Comparison of ENCODE assay signal across 8 cellular contexts in the genomic region with DNA sequence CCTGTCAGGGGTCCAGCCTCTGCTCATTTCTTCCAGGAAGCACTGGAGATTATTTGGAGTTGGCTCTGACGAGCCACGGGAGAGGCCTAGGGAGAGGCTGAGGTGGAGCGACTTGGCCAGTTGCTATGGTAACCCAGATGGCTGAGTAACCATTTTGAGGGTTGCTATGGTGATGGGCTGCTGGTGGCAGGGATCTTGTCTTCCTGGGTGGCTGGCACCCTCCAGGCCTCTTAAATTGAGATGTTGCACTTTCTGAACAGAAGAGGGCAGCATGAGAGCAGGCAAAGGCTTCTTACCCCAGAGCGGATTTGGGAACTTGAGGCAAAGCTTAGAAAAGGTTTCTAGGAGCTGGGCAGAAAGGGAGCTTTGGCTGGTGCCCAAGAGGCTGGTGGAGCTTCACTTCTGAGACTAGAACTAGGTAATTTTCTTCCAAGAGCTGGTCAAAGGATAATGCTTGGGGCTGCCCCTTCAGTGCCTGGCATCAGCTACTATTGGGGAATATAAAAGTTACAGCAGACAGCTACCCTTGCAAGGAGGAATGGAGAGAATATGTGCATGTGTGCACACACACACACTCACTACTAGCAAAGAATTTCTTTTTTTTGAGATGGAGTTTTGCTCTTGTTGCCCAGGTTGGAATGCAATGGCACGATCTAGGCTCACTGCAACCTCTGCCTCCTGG.
DNase-seq lines count a peak whose midpoint lies in the region; ATAC-seq, FAIRE-seq and TF ChIP-seq lines count a peak whose summit lies in the region.

No MANE protein-coding gene starts in this region.

- no peak overlapping the region for H3K9ac ChIP-seq in kidney (ENCODE audit: low read length in 2 of 2)

- POLR2A ChIA-PET in activated B cell treated with CpG ODN at 0.5 μM for 24 hours (lab: Charles Lee) = interaction anchor here (0.5 to 1.7 kb wide), 4 partner anchors 71 to 1054 kb away, joined by 3 to 6 read pairs (median 4); no protein-coding TSS in a partner anchor

- no peaks in the 10 kb centered on the region for H3K36me3 ChIP-seq in kidney (ENCODE audit: control insufficient read depth in 1 of 2, insufficient read depth in 2 of 2, low read length in 2 of 2)

- no peak overlapping the region for H3K4me3 ChIP-seq in AG10803 (ENCODE audit: low read length)
- no peak overlapping the region for H3K4me3 ChIP-seq in kidney (ENCODE audit: low read length in 2 of 2)

- FAIRE-seq in kidney (lab: Jason Lieb, UNC) = no peak

- intact Hi-C loops in activated B cell treated with CpG ODN at 0.5 μM for 24 hours (cut with micrococcal nuclease) = loop anchor here (1.0 kb wide), 6 partner anchors 94 to 555 kb away; no protein-coding TSS in a partner anchor
- intact Hi-C loops in kidney (cut with DNase I) = no loop called here

- H3K4me3 Mint-ChIP-seq in activated B cell treated with CpG ODN at 0.5 μM for 24 hours = no peak overlapping the region

- H3K27ac Mint-ChIP-seq in activated B cell treated with CpG ODN at 0.5 μM for 24 hours = no peak overlapping the region

- no peaks in the 10 kb centered on the region for H3K9me3 ChIP-seq in kidney (ENCODE audit: control insufficient read depth in 1 of 2, low read length in 2 of 2)

- ATAC-seq in activated B cell treated with CpG ODN at 0.5 μM for 24 hours (ENCODE audit: low read depth) (peak; percentile 22), GM21367 (IDR thresholded peaks at IDR 0.05; ENCODE audit: unreplicated experiment) (no peak)

- H3K27ac ChIP-seq in caudate nucleus (ENCODE audit: low read depth, low read length) = peak overlapping the region; percentile 68
- no peak overlapping the region for H3K27ac ChIP-seq in kidney (ENCODE audit: low read depth in 2 of 2, low read length in 2 of 2)

- no peaks in the 10 kb centered on the region for H3K36me3 Mint-ChIP-seq in activated B cell treated with CpG ODN at 0.5 μM for 24 hours (ENCODE audit: low read depth)

- no peaks in the 10 kb centered on the region for H3K27me3 Mint-ChIP-seq in activated B cell treated with CpG ODN at 0.5 μM for 24 hours

- peak; percentile 85 for TF ChIP-seq CTCF in AG10803 (conservative IDR thresholded peaks at IDR 0.05; ENCODE audit: low read length)
- TF ChIP-seq CTCF in activated B cell treated with CpG ODN at 0.5 μM for 24 hours (IDR thresholded peaks at IDR 0.05) = no peak
- peak; percentile 86 for TF ChIP-seq CTCF in kidney (IDR thresholded peaks at IDR 0.05; ENCODE audit: borderline replicate concordance, extremely low read depth, insufficient read depth)

- CTCF ChIA-PET in activated B cell treated with CpG ODN at 0.5 μM for 24 hours (lab: Charles Lee) = interaction anchor here (0.6 to 5.7 kb wide), 46 partner anchors 10 to 462 kb away, joined by 3 to 109 read pairs (median 4); a partner anchor contains a TSS

- peaks cover 26% of the 10 kb centered on the region for H3K4me1 Mint-ChIP-seq in activated B cell treated with CpG ODN at 0.5 μM for 24 hours

- H3K9me3 Mint-ChIP-seq in activated B cell treated with CpG ODN at 0.5 μM for 24 hours = no peaks in the 10 kb centered on the region

- DNase-seq in AG10803 (ENCODE audit: low read depth) (peak; percentile 93), H4 (ENCODE audit: low spot score) (peak; percentile 89), NCI-H226 (peak; percentile 91), activated B cell treated with CpG ODN at 0.5 μM for 24 hours (peak; percentile 30), caudate nucleus (lab: John Stamatoyannopoulos, UW) (peak in 52 of 61 donors; percentile 34 to 96 (median 72)), kidney (peak; percentile 80)
- peak; percentile 78 for DNase-seq in stimulated activated CD4-positive, alpha-beta T cell treated with anti-CD3 and anti-CD28 coated beads, Interleukin-1b, Interleukin-23, amount 100 ng/mL, for 48 hours

- H3K4me1 ChIP-seq in kidney (ENCODE audit: control insufficient read depth in 1 of 2, insufficient read depth in 1 of 2, low read depth in 1 of 2, low read length in 2 of 2) = peaks cover 4 to 5% of the 10 kb centered on the region in 2 donors

Comparison
In these comparisons a context has a peak if more than half of its experiments do, and no peak if none do; other contexts are left out.
1. DNase-seq: peak in every context shown above with its lines; median percentile 93 in AG10803; 91 in NCI-H226; 89 in H4; 80 in kidney; 78 in stimulated activated CD4-positive, alpha-beta T cell treated with anti-CD3 and anti-CD28 coated beads, Interleukin-1b, Interleukin-23, amount 100 ng/mL, for 48 hours; 72 in caudate nucleus; 30 in activated B cell treated with CpG ODN at 0.5 μM for 24 hours.